Comparison of ENCODE assay signal across 1 cellular context in the genomic region with DNA sequence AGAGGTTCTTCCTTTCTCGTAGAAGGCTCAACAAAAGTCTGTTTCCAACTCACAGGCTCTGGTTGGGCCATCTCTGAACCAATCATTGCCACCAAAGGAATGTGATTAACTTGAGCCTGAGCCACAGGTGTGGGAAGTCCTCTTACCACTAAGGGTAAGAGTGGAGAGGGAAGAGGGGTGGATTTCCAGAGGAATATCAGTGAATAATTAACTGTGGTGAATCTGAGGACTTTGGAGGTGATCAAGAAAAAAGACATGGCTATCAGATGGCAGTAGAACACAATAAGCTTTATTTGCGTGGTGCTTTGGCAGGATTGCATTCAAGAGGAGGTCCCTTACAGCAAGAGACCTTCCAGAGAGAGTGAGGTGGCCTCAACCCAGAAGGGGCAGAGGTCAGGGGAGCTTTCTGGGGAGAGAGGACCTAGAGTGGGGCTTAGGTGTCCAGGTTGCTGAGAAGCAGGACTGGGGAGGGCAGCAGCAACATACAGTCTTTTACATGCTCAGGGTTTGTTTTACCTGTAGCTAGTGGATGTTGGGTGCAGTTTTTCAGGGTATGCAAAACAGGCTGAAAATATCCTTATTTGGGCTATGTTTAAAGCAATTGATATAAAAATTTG.
TF ChIP-seq lines count a peak whose summit lies in the region.

No MANE protein-coding gene starts in this region.

TF ChIP-seq in GM12878, 131 proteins besides CTCF, POLR2A, EP300 and RAD21 (continued from another document):
- TF ChIP-seq, protein P1, sequence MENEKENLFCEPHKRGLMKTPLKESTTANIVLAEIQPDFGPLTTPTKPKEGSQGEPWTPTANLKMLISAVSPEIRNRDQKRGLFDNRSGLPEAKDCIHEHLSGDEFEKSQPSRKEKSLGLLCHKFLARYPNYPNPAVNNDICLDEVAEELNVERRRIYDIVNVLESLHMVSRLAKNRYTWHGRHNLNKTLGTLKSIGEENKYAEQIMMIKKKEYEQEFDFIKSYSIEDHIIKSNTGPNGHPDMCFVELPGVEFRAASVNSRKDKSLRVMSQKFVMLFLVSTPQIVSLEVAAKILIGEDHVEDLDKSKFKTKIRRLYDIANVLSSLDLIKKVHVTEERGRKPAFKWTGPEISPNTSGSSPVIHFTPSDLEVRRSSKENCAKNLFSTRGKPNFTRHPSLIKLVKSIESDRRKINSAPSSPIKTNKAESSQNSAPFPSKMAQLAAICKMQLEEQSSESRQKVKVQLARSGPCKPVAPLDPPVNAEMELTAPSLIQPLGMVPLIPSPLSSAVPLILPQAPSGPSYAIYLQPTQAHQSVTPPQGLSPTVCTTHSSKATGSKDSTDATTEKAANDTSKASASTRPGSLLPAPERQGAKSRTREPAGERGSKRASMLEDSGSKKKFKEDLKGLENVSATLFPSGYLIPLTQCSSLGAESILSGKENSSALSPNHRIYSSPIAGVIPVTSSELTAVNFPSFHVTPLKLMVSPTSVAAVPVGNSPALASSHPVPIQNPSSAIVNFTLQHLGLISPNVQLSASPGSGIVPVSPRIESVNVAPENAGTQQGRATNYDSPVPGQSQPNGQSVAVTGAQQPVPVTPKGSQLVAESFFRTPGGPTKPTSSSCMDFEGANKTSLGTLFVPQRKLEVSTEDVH (IDR thresholded peaks at IDR 0.05; ENCODE audit: low read depth, partially characterized antibody): no peak
- TF ChIP-seq LARP7 (IDR thresholded peaks at IDR 0.05) (no peak), CBX3 (IDR thresholded peaks at IDR 0.05; ENCODE audit: borderline replicate concordance, low read depth) (no peak), STAT3 (IDR thresholded peaks at IDR 0.05; ENCODE audit: low read depth, low read length) (no peak), REST (IDR thresholded peaks at IDR 0.05; ENCODE audit: low read depth, low read length) (no peak), CEBPB (IDR thresholded peaks at IDR 0.05; ENCODE audit: borderline replicate concordance in 1 of 2, low read depth in 2 of 2, low read length in 2 of 2) (no peak), TAF1 (IDR thresholded peaks at IDR 0.05; ENCODE audit: borderline replicate concordance, low read depth, low read length) (no peak), ATF7 (IDR thresholded peaks at IDR 0.05; ENCODE audit: low read depth) (no peak), SUPT20H (IDR thresholded peaks at IDR 0.05; ENCODE audit: borderline replicate concordance, control insufficient read depth, low read depth, low read length) (no peak), PAX8 (IDR thresholded peaks at IDR 0.05) (no peak)
TF ChIP-seq in GM12878: peak in this region for 0.
